ENCODE assay signal across 9 cellular contexts in the genomic region with DNA sequence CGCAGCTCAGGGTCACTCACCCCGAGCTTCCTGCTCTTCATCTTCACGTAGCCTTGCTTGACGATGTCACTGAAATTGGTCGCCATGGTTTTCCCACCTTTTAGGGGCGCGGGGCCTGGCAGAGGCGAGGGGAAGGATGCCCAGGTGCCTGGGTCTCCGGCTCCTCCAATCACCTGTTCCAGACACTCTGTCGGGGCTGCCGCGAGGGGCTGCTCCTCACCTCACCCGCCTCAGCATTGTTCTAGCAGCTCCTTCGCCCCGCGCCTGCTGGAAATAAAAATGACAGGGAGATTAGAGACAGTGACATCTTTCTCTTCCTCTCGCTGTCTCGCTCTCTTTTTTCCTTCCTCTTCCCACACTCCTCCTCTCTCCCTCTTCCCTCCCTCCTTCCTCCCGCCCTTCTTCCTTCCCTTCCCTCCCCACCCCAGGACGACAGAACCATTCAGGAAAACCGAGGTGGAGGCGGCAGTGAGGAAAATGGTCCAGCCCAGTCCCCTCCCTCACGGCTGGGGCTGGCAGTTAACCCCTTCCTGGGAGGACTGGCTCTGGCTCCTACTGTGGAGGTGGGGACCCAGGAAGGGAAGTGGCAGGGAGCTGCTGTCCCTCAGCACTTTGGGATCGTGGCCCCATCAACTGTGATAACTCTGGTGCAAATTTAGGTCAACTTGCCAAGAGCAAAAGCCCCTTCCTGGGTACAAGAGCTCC. TPM values are rescaled to one million over a fixed set of nuclear protein-coding genes. Genes with fewer than 3 reads are reported as not detected.
A peak's percentile ranks its signal among the peaks of the same experiment; 100 is the strongest.
DNase-seq lines count a peak whose midpoint lies in the region; ATAC-seq and TF ChIP-seq lines count a peak whose summit lies in the region.
"Had no signal": no experiment of that assay in that cellular context is flagged by ENCODE, and none has a peak within 500 bp of the region (broad histone marks: within the 10 kb centered on the region; RNA-seq: fewer than 3 reads in every experiment).

No MANE protein-coding gene starts in this region.

- no peaks in the 10 kb centered on the region for H4K20me1 ChIP-seq in PC-3 (ENCODE audit: low read length)

- ATAC-seq in GM21529 (IDR thresholded peaks at IDR 0.05; ENCODE audit: unreplicated experiment) (no peak), HG02571 (IDR thresholded peaks at IDR 0.05; ENCODE audit: unreplicated experiment) (no peak), HG02938 (IDR thresholded peaks at IDR 0.05; ENCODE audit: unreplicated experiment) (no peak), PC-3 (no peak)

- H3K4me3 Mint-ChIP-seq in nephron progenitor cell = peak overlapping the region; percentile 86

- H3K27me3 Mint-ChIP-seq in nephron progenitor cell (ENCODE audit: low read depth, poor library complexity) = peaks cover 7% of the 10 kb centered on the region

- H2AFZ ChIP-seq in PC-3 (ENCODE audit: low read length) = no peak overlapping the region

- H3K27ac ChIP-seq in PC-3 (ENCODE audit: low read length) = no peak overlapping the region
- H3K27ac ChIP-seq: KMS-11 had no signal

- no TSS peak for BruUV-seq in PC-3 (replicated peaks; lab: Mats Ljungman, UMichigan)

- H3K4me1 Mint-ChIP-seq in nephron progenitor cell = peaks cover 54% of the 10 kb centered on the region

- DNase-seq in DMS79 treated with DMSO at 0.1 percent for 48 hours (lab: John Stamatoyannopoulos, UW) (peak; percentile 54), NCI-H526 (lab: John Stamatoyannopoulos, UW) (peak; percentile 39 to 69), fibroblast of peridontal ligament (ENCODE audit: extremely low read depth) (peak; percentile 60), nephron progenitor cell (peak; percentile 52), PC-3 (no peak)

- no peaks in the 10 kb centered on the region for H3K9me3 Mint-ChIP-seq in nephron progenitor cell

- no peaks in the 10 kb centered on the region for H3K79me2 ChIP-seq in PC-3 (ENCODE audit: low read length)

- CTCF ChIA-PET in PC-3 (lab: Charles Lee) = no interaction called here

- POLR2A ChIA-PET in PC-3 (lab: Charles Lee; ENCODE audit: unreplicated experiment) = no interaction called here

- TF ChIP-seq CTCF in nephron progenitor cell (IDR thresholded peaks at IDR 0.05) (no peak), PC-3 (conservative IDR thresholded peaks at IDR 0.05; ENCODE audit: low read depth, low read length) (no peak)

- H3K27me3 ChIP-seq in PC-3 (ENCODE audit: low read length) = no peaks in the 10 kb centered on the region

- H3K4me1 ChIP-seq in PC-3 (ENCODE audit: insufficient read depth, low read length) = no peaks in the 10 kb centered on the region

- H3K36me3 Mint-ChIP-seq in nephron progenitor cell (ENCODE audit: low read depth) = no peaks in the 10 kb centered on the region

- H3K9ac ChIP-seq in PC-3 (ENCODE audit: low read length) = no peak overlapping the region
- H3K9ac ChIP-seq: KMS-11 had no signal

- no peaks in the 10 kb centered on the region for H3K9me3 ChIP-seq in PC-3 (ENCODE audit: low read length)

- H3K4me3 ChIP-seq in PC-3 (ENCODE audit: low read length) = no peak overlapping the region

- H3K9me2 ChIP-seq in PC-3 (replicated peaks; ENCODE audit: low read length) = no peaks in the 10 kb centered on the region

- H3F3A ChIP-seq in PC-3 (ENCODE audit: low read length, unreplicated experiment) = no peaks in the 10 kb centered on the region

- intact Hi-C loops in PC-3 (cut with micrococcal nuclease) = no loop called here

- H3K36me3 ChIP-seq in PC-3 (ENCODE audit: low read depth, low read length) = no peaks in the 10 kb centered on the region

- H3K4me2 ChIP-seq in PC-3 (ENCODE audit: low read length) = no peak overlapping the region
- H3K4me2 ChIP-seq: KMS-11 had no signal

- H3K27ac Mint-ChIP-seq in nephron progenitor cell = peak overlapping the region; percentile 79

RNA-seq across cellular contexts. Expression of gene DOK4, which starts 6.7 kb away (rescaled TPM):
- total RNA-seq in PC-3 (2014; rRNA removed) = 4.1 and 4.9 TPM in 2 replicates

RNA-seq across cellular contexts. Expression of gene POLR2C, which starts 17.1 kb away (rescaled TPM):
- total RNA-seq in PC-3 (2014; rRNA removed) = 83.2 and 114 TPM in 2 replicates

RNA-seq across cellular contexts. Expression of gene COQ9, which starts 32.3 kb away (rescaled TPM):
- 67.0 and 67.4 TPM in 2 replicates for total RNA-seq in PC-3 (2014; rRNA removed)

RNA-seq across cellular contexts. Expression of gene CIAPIN1, which starts 32.4 kb away (rescaled TPM):
- 35.6 and 48.6 TPM in 2 replicates for total RNA-seq in PC-3 (2014; rRNA removed)

RNA-seq across cellular contexts. Expression of gene CCDC102A, which starts 56.8 kb away (rescaled TPM):
- total RNA-seq in PC-3 (2014; rRNA removed) = 12.7 and 13.9 TPM in 2 replicates
